In the genomic region with DNA sequence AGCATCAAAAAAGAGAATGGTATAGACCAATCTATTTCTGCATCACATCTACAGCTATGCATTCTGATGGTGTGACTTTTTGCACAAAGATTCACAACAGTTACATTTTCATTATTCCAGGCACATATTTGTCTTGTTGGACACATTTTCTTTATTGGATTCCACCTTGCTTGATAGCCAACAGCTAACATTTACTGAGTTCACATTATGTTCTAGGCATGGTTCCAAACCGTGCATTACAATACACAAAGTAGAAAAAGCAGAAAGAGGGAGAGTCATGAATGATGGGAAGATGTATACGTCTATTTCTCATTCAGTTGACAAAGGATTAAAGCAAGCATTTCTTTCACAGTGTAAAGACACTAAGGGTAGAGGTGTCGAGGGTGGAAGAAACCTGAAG, we compare ENCODE assay signal across 19 cellular contexts.
"Had no signal": no experiment of that assay in that cellular context is flagged by ENCODE, and none has a peak within 500 bp of the region (broad histone marks: within the 10 kb centered on the region; RNA-seq: fewer than 3 reads in every experiment).

No MANE protein-coding gene starts in this region.

- H3K9me3 ChIP-seq: gastrocnemius medialis, lower lobe of right lung, psoas muscle, sigmoid colon, testis, tibial artery had no signal

- H3K4me1 ChIP-seq: gastrocnemius medialis, lower lobe of right lung, psoas muscle, testis, tibial artery had no signal

- H3K4me3 ChIP-seq: gastrocnemius medialis, lower lobe of right lung, psoas muscle, sigmoid colon, testis, tibial artery had no signal

- H3K36me3 ChIP-seq: gastrocnemius medialis, lower lobe of right lung, sigmoid colon, tibial artery had no signal

- H3K27ac ChIP-seq: epithelial cell of prostate, gastrocnemius medialis, lower lobe of right lung, psoas muscle, sigmoid colon, testis, tibial artery had no signal

- DNase-seq: effector CD8-positive, alpha-beta T cell; endodermal cell; foreskin fibroblast; gastrocnemius medialis; head of caudate nucleus; left ventricle myocardium superior; lower lobe of right lung; naive thymus-derived CD8-positive, alpha-beta T cell; nephron progenitor cell; nucleus accumbens; psoas muscle; right cardiac atrium; sigmoid colon; stimulated activated CD4-positive, alpha-beta T cell treated with anti-CD3 and anti-CD28 coated beads, Interleukin-4, amount 100 ng/mL, for 4 hours; stimulated activated naive CD8-positive, alpha-beta T cell treated with anti-CD3 and anti-CD28 coated beads, Interleukin-15, Interleukin-2, amounts not matched to agents 100 U/mL and 50 U/mL, for 24 hours; substantia nigra; testis; tibial artery had no signal
